Comparison of ENCODE assay signal across 9 cellular contexts in genomic region chr1:41816061-41816460, GRCh38.
"Had no signal": no experiment of that assay in that cellular context is flagged by ENCODE, and none has a peak within 500 bp of the region (broad histone marks: within the 10 kb centered on the region; RNA-seq: fewer than 3 reads in every experiment).

No MANE protein-coding gene starts in this region.

- DNase-seq: GM23248, GOT3, H7, HFFc6 had no signal

- H3K36me3 ChIP-seq: HAP-1 had no signal

- H3K27ac ChIP-seq: GM23248, HL-60 had no signal

- H3K9ac ChIP-seq: GM23248 had no signal

- H2AFZ ChIP-seq: GM23248 had no signal

- ATAC-seq: HCT116, HepG2, K562 had no signal

- H3K9me3 ChIP-seq: HAP-1 had no signal

- H3K4me3 ChIP-seq: GM23248, HAP-1, K562 had no signal
